In genomic region chr12:4220489-4220888, GRCh38 we compare ENCODE assay signal across 1 cellular context.
TF ChIP-seq lines count a peak whose summit lies in the region.

No MANE protein-coding gene starts in this region.

TF ChIP-seq in GM23338, 12 proteins besides CTCF, POLR2A, EP300 and RAD21:
- TF ChIP-seq REST (IDR thresholded peaks at IDR 0.05; ENCODE audit: unreplicated experiment) (no peak), EZH2 (IDR thresholded peaks at IDR 0.05; ENCODE audit: low read depth, unreplicated experiment) (no peak), ETS1 (IDR thresholded peaks at IDR 0.05) (no peak), ZNF331 (CRISPR knock-in tag; IDR thresholded peaks at IDR 0.05; ENCODE audit: low read depth) (no peak), STAT1 (IDR thresholded peaks at IDR 0.05; ENCODE audit: unreplicated experiment) (no peak), ZNF114 (CRISPR knock-in tag; IDR thresholded peaks at IDR 0.05) (no peak), NANOG (IDR thresholded peaks at IDR 0.05; ENCODE audit: borderline replicate concordance) (no peak), CREB1 (CRISPR knock-in tag; IDR thresholded peaks at IDR 0.05; ENCODE audit: low read depth) (no peak), POLR2AphosphoS5 (IDR thresholded peaks at IDR 0.05; ENCODE audit: low read depth) (no peak), EZH2phosphoT487 (IDR thresholded peaks at IDR 0.05; ENCODE audit: unreplicated experiment) (no peak), JUNB (IDR thresholded peaks at IDR 0.05; ENCODE audit: unreplicated experiment) (no peak)
TF ChIP-seq in GM23338: peak in this region for 0.
